ENCODE assay signal across 1 cellular context in genomic region chr16:89197633-89198416, GRCh38.
TF ChIP-seq lines count a peak whose summit lies in the region.

No MANE protein-coding gene starts in this region.

TF ChIP-seq in HepG2, 621 proteins besides CTCF, POLR2A, EP300 and RAD21 (continued from another document and continues in another):
- TF ChIP-seq ZBTB39 (CRISPR knock-in tag; IDR thresholded peaks at IDR 0.05) (no peak), ZBTB34 (CRISPR knock-in tag; IDR thresholded peaks at IDR 0.05) (peak; percentile 99), ZNF530 (CRISPR knock-in tag; IDR thresholded peaks at IDR 0.05; ENCODE audit: low read depth) (no peak), ZBTB2 (CRISPR knock-in tag; IDR thresholded peaks at IDR 0.05; ENCODE audit: low read depth) (peak; percentile 80; the same call in 1 of the 2 replicates), ZNF737 (CRISPR knock-in tag; IDR thresholded peaks at IDR 0.05; ENCODE audit: borderline replicate concordance) (no peak), NFYC (CRISPR knock-in tag; IDR thresholded peaks at IDR 0.05) (0 out of 2 replicates have a peak, but pooled peaks have one; percentile 14), MAX (IDR thresholded peaks at IDR 0.05) (peak; percentile 93), YY1 (IDR thresholded peaks at IDR 0.05; ENCODE audit: insufficient read depth, insufficient replicate concordance, low read depth, low read length) (peak; percentile 84), ZNF563 (CRISPR knock-in tag; IDR thresholded peaks at IDR 0.05) (no peak), MIXL1 (CRISPR knock-in tag; IDR thresholded peaks at IDR 0.05) (0 out of 2 replicates have a peak, but pooled peaks have one; percentile 55), POGZ (CRISPR knock-in tag; IDR thresholded peaks at IDR 0.05) (peak; percentile 63), ATF7-NPFF (CRISPR knock-in tag; IDR thresholded peaks at IDR 0.05; ENCODE audit: low read depth) (peak; percentile 69; the same call in 1 of the 2 replicates), PITX1 (CRISPR knock-in tag; IDR thresholded peaks at IDR 0.05) (peak; percentile 87; the same call in 1 of the 2 replicates), NFKB2 (CRISPR knock-in tag; IDR thresholded peaks at IDR 0.05; ENCODE audit: borderline replicate concordance) (no peak; the same call in 1 of the 2 replicates), ZNF788 (CRISPR knock-in tag; IDR thresholded peaks at IDR 0.05; ENCODE audit: borderline replicate concordance) (peak; percentile 87; the same call in 1 of the 2 replicates), NCOA2 (CRISPR knock-in tag; IDR thresholded peaks at IDR 0.05) (peak; percentile 94), GATAD2A (CRISPR knock-in tag; IDR thresholded peaks at IDR 0.05) (peak; percentile 93), ZNF432 (CRISPR knock-in tag; IDR thresholded peaks at IDR 0.05; ENCODE audit: borderline replicate concordance) (no peak), PPARG (CRISPR knock-in tag; conservative IDR thresholded peaks at IDR 0.05) (peak; percentile 67), ZNF33A (CRISPR knock-in tag; IDR thresholded peaks at IDR 0.05; ENCODE audit: borderline replicate concordance) (no peak), PRDM4 (CRISPR knock-in tag; IDR thresholded peaks at IDR 0.05; ENCODE audit: borderline replicate concordance) (no peak), SKI (IDR thresholded peaks at IDR 0.05; ENCODE audit: partially characterized antibody) (peak; percentile 94), EZH2 (conservative IDR thresholded peaks at IDR 0.05; ENCODE audit: low read depth, low read length) (no peak), STAT6 (CRISPR knock-in tag; IDR thresholded peaks at IDR 0.05; ENCODE audit: borderline replicate concordance) (no peak; the same call in 1 of the 2 replicates), TMF1 (CRISPR knock-in tag; IDR thresholded peaks at IDR 0.05; ENCODE audit: low read depth) (no peak), MAFG (CRISPR knock-in tag; IDR thresholded peaks at IDR 0.05) (no peak), CERS6 (CRISPR knock-in tag; IDR thresholded peaks at IDR 0.05) (no peak), ZNF136 (CRISPR knock-in tag; IDR thresholded peaks at IDR 0.05; ENCODE audit: low read depth) (no peak), THAP8 (CRISPR knock-in tag; IDR thresholded peaks at IDR 0.05; ENCODE audit: borderline replicate concordance) (no peak), ZKSCAN8 (CRISPR knock-in tag; IDR thresholded peaks at IDR 0.05; ENCODE audit: borderline replicate concordance) (no peak; the same call in 1 of the 2 replicates), ZMYM3 (CRISPR knock-in tag; IDR thresholded peaks at IDR 0.05) (no peak; the same call in 1 of the 2 replicates), FLYWCH1 (CRISPR knock-in tag; IDR thresholded peaks at IDR 0.05) (0 out of 2 replicates have a peak, but pooled peaks have one; percentile 65), RARA (CRISPR knock-in tag; IDR thresholded peaks at IDR 0.05) (peak; percentile 83), ATRX (CRISPR knock-in tag; IDR thresholded peaks at IDR 0.05; ENCODE audit: borderline replicate concordance) (no peak), ELF4 (CRISPR knock-in tag; IDR thresholded peaks at IDR 0.05; ENCODE audit: borderline replicate concordance) (no peak), CENPX (CRISPR knock-in tag; IDR thresholded peaks at IDR 0.05) (no peak), RELA (CRISPR knock-in tag; IDR thresholded peaks at IDR 0.05) (no peak), TFDP2 (CRISPR knock-in tag; IDR thresholded peaks at IDR 0.05) (0 out of 2 replicates have a peak, but pooled peaks have one; percentile 27), CHD2 (IDR thresholded peaks at IDR 0.05; ENCODE audit: low read depth, low read length) (0 out of 2 replicates have a peak, but pooled peaks have one; percentile 33), NONO (IDR thresholded peaks at IDR 0.05) (no peak), NONO (CRISPR knock-in tag; conservative IDR thresholded peaks at IDR 0.05) (peak; percentile 93), ZNF766 (CRISPR knock-in tag; IDR thresholded peaks at IDR 0.05; ENCODE audit: borderline replicate concordance) (0 out of 2 replicates have a peak, but pooled peaks have one; percentile 19), KLF6 (CRISPR knock-in tag; IDR thresholded peaks at IDR 0.05) (no peak; the same call in 1 of the 2 replicates), CBX2 (IDR thresholded peaks at IDR 0.05; ENCODE audit: low read depth, low read length) (no peak), CBX2 (CRISPR knock-in tag; IDR thresholded peaks at IDR 0.05; ENCODE audit: low read depth) (no peak), POLR2AphosphoS2 (IDR thresholded peaks at IDR 0.05; ENCODE audit: low read depth, low read length) (0 out of 2 replicates have a peak, but pooled peaks have one; percentile 32), FOXP4 (CRISPR knock-in tag; IDR thresholded peaks at IDR 0.05) (peak; percentile 86), ATF2 (CRISPR knock-in tag; IDR thresholded peaks at IDR 0.05) (peak; percentile 84), EEA1 (CRISPR knock-in tag; IDR thresholded peaks at IDR 0.05; ENCODE audit: borderline replicate concordance) (no peak), CCDC6 (CRISPR knock-in tag; IDR thresholded peaks at IDR 0.05) (peak; percentile 67; the same call in 1 of the 2 replicates), SP2 (CRISPR knock-in tag; IDR thresholded peaks at IDR 0.05) (0 out of 2 replicates have a peak, but pooled peaks have one; percentile 6)
